Comparison of ENCODE assay signal across 9 cellular contexts in the genomic region with DNA sequence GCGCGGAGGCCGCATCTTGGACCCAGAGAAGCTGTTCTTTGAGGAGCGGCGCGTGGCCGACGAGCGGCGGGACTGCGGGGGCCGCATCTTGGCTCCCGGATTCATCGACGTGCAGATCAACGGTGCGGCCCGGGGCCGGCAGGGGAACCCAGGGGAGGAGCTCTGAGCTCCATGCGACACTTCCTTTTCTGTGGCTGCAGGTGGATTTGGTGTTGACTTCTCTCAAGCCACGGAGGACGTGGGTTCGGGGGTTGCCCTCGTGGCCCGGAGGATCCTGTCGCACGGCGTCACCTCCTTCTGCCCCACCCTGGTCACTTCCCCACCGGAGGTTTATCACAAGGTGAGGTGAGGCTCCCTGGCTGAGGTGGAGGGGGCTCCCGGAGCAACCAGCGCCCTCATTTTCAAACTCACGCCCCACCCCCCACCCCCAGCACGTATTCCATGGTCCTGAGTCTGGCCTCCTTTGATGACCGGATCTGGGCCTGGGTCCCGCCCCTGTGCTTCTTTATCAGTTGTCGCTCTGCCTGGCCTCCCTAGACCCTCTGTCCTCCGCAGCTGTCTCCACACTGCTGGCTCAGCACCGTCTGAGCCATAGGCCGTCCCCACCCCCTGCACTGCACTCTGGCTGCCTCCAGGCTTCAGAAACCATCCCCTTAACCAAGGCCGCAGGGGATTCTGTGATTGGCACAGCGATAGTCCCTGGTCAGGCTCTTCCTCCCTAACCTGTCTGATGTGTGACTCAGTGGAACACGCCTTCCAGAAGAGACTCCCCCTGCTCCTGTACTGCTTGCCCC. TPM values are rescaled to one million over a fixed set of nuclear protein-coding genes. Genes with fewer than 3 reads are reported as not detected.
DNase-seq lines count a peak whose midpoint lies in the region; ATAC-seq and TF ChIP-seq lines count a peak whose summit lies in the region.
"Had no signal": no experiment of that assay in that cellular context is flagged by ENCODE, and none has a peak within 500 bp of the region (broad histone marks: within the 10 kb centered on the region; RNA-seq: fewer than 3 reads in every experiment).

No MANE protein-coding gene starts in this region.

- WGBS in IMR-90 (ENCODE audit: extremely low coverage in 2 of 2, insufficient read length in 1 of 2), 2 experiments: 14% methylated on average over 19 of the region's 42 CpGs; no CpG with 5 or more reads in 1 of the 2 experiments
- 28% methylated on average over 30 of the region's 42 CpGs for WGBS in esophagus muscularis mucosa

- TF ChIP-seq POLR2A in IMR-90 (IDR thresholded peaks at IDR 0.05; ENCODE audit: low read depth, low read length) (no peak), esophagus muscularis mucosa (IDR thresholded peaks at IDR 0.05; ENCODE audit: low read depth) (no peak)

- H3K4me1 Mint-ChIP-seq in activated CD8-positive, alpha-beta T cell treated with anti-CD3 and anti-CD28 coated beads for 36 hours (ENCODE audit: low read depth): peaks cover 42% of the 10 kb centered on the region

- peaks cover 35% of the 10 kb centered on the region for H3K79me2 ChIP-seq in neural cell (replicated peaks; ENCODE audit: insufficient read depth, low read length)

- dilution Hi-C loops in IMR-90 (cut with HindIII; ENCODE audit: low sequenced_read_pairs, unreplicated experiment): no loop called here

- no peak overlapping the region for H3K18ac ChIP-seq in IMR-90 (ENCODE audit: low read depth, low read length)

- peak overlapping the region; percentile 69; the same call in 1 of the 2 replicates for H3K14ac ChIP-seq in IMR-90 (replicated peaks; ENCODE audit: low read depth, low read length)

- H3K4me3 ChIP-seq in GM08714 (ENCODE audit: low read length): peak overlapping the region; percentile 68; the same call in 1 of the 2 replicates
- peak overlapping the region; percentile 61 for H3K4me3 ChIP-seq in IMR-90 (ENCODE audit: insufficient read depth, low read depth, low read length)
- H3K4me3 ChIP-seq in esophagus muscularis mucosa: peak overlapping the region; percentile 65 to 87 (median 73)
- peak overlapping the region; percentile 73 for H3K4me3 ChIP-seq in neural cell (ENCODE audit: low read length)

- H2AK5ac ChIP-seq in IMR-90 (ENCODE audit: low read depth, low read length): peak overlapping the region; percentile 63; the same call in 1 of the 2 replicates

- TF ChIP-seq CTCF in IMR-90 (conservative IDR thresholded peaks at IDR 0.05; ENCODE audit: low read depth, low read length): no peak
- TF ChIP-seq CTCF in activated CD8-positive, alpha-beta T cell treated with anti-CD3 and anti-CD28 coated beads for 36 hours (IDR thresholded peaks at IDR 0.05): no peak
- TF ChIP-seq CTCF in esophagus muscularis mucosa (IDR thresholded peaks at IDR 0.05): no peak
- no peak for TF ChIP-seq CTCF in neural cell (IDR thresholded peaks at IDR 0.05; ENCODE audit: poor library complexity, severe bottlenecking)

- H3K79me1 ChIP-seq in IMR-90 (ENCODE audit: low read depth in 1 of 2, low read length in 2 of 2): peaks cover 20 to 63% of the 10 kb centered on the region in 2 experiments

- H3K27ac Mint-ChIP-seq in activated CD8-positive, alpha-beta T cell treated with anti-CD3 and anti-CD28 coated beads for 36 hours: peak overlapping the region; percentile 92

- POLR2A ChIA-PET in IMR-90 (lab: Charles Lee; ENCODE audit: unreplicated experiment): interaction anchor here (1.0 kb wide), 1 partner anchor 9 kb away, joined by 3 read pairs; no protein-coding TSS in a partner anchor
- POLR2A ChIA-PET in activated CD8-positive, alpha-beta T cell treated with anti-CD3 and anti-CD28 coated beads for 36 hours (lab: Charles Lee): interaction anchor here (0.6 to 6.2 kb wide), 8 partner anchors 8 to 556 kb away, joined by 3 to 67 read pairs (median 4); a partner anchor contains a TSS

- peak overlapping the region; percentile 83 for H3K4me3 Mint-ChIP-seq in activated CD8-positive, alpha-beta T cell treated with anti-CD3 and anti-CD28 coated beads for 36 hours

- H3K23ac ChIP-seq in IMR-90 (ENCODE audit: low read depth, low read length): 0 out of 2 replicates have a peak overlapping the region, but pooled peaks have one; percentile 66

- no peaks in the 10 kb centered on the region for H3F3A ChIP-seq in neural cell (ENCODE audit: insufficient read depth, low read length, poor library complexity, severe bottlenecking)

- ATAC-seq in IMR-90 (ENCODE audit: low read depth) (peak; percentile 13), HG02973 (IDR thresholded peaks at IDR 0.05; ENCODE audit: unreplicated experiment) (no peak), HG03175 (IDR thresholded peaks at IDR 0.05; ENCODE audit: unreplicated experiment) (no peak)
- ATAC-seq in activated CD8-positive, alpha-beta T cell treated with anti-CD3 and anti-CD28 coated beads for 36 hours: peak; percentile 54

- H3K9me3 Mint-ChIP-seq in activated CD8-positive, alpha-beta T cell treated with anti-CD3 and anti-CD28 coated beads for 36 hours: no peaks in the 10 kb centered on the region

- peaks cover 27% of the 10 kb centered on the region for H3K36me3 ChIP-seq in IMR-90 (ENCODE audit: control insufficient read depth, insufficient read depth, low read length)
- H3K36me3 ChIP-seq in esophagus muscularis mucosa: peaks cover 0 to 50% (median 45%) of the 10 kb centered on the region in 4 donors
- H3K36me3 ChIP-seq in neural cell (ENCODE audit: insufficient read depth, low read length): no peaks in the 10 kb centered on the region

- H3K4ac ChIP-seq in IMR-90 (ENCODE audit: low read depth, low read length): 0 out of 2 replicates have a peak overlapping the region, but pooled peaks have one; percentile 61

- 0 out of 2 replicates have a peak overlapping the region, but pooled peaks have one; percentile 6 for H3K56ac ChIP-seq in IMR-90 (ENCODE audit: extremely low read depth, insufficient read depth, low read length)

- H3K9ac ChIP-seq in IMR-90 (ENCODE audit: low read depth, low read length) (peak overlapping the region; percentile 73), neural cell (ENCODE audit: low read length) (peak overlapping the region; percentile 61)

- H3K4me1 ChIP-seq in IMR-90 (ENCODE audit: control insufficient read depth, insufficient read depth, low read length) (peaks cover 11% of the 10 kb centered on the region), esophagus muscularis mucosa (peaks cover 48 to 56% (median 54%) of the 10 kb centered on the region in 4 donors)

- H3K27me3 Mint-ChIP-seq in activated CD8-positive, alpha-beta T cell treated with anti-CD3 and anti-CD28 coated beads for 36 hours: no peaks in the 10 kb centered on the region

- no peak overlapping the region for H2BK15ac ChIP-seq in IMR-90 (ENCODE audit: low read depth, low read length)

- intact Hi-C loops in IMR-90 (cut with micrococcal nuclease): no loop called here
- intact Hi-C loops in activated CD8-positive, alpha-beta T cell treated with anti-CD3 and anti-CD28 coated beads for 36 hours (cut with micrococcal nuclease): no loop called here
- intact Hi-C loops in esophagus muscularis mucosa (cut with DNase I): no loop called here

- peak overlapping the region; percentile 75 for H2AFZ ChIP-seq in IMR-90 (replicated peaks; ENCODE audit: low read length, poor library complexity)
- no peak overlapping the region for H2AFZ ChIP-seq in neural cell (ENCODE audit: low read depth, low read length)

- H2BK120ac ChIP-seq in IMR-90 (ENCODE audit: low read depth, low read length): no peak overlapping the region

- H4K8ac ChIP-seq in IMR-90 (ENCODE audit: low read depth in 2 of 2, low read length in 2 of 2): peak overlapping the region; percentile 20 to 53; a peak in 2 of 4 replicates

- no peak overlapping the region for H2BK5ac ChIP-seq in IMR-90 (ENCODE audit: low read depth, low read length, poor library complexity, severe bottlenecking)

- TF ChIP-seq EP300 in esophagus muscularis mucosa (IDR thresholded peaks at IDR 0.05) (no peak), neural cell (conservative IDR thresholded peaks at IDR 0.05; ENCODE audit: poor library complexity, severe bottlenecking) (no peak)

- H3K27me3 ChIP-seq in IMR-90 (ENCODE audit: control insufficient read depth, insufficient read depth, low read length) (no peaks in the 10 kb centered on the region), esophagus muscularis mucosa (no peaks in the 10 kb centered on the region), neural cell (ENCODE audit: insufficient read depth, low read depth, low read length) (no peaks in the 10 kb centered on the region)

- peaks cover 18% of the 10 kb centered on the region for H3K36me3 Mint-ChIP-seq in activated CD8-positive, alpha-beta T cell treated with anti-CD3 and anti-CD28 coated beads for 36 hours (ENCODE audit: low read depth)

- H3K9me1 ChIP-seq in IMR-90 (ENCODE audit: insufficient read depth, low read length): peaks cover 14% of the 10 kb centered on the region

- BruUV-seq in IMR-90 (replicated peaks; lab: Mats Ljungman, UMichigan): no TSS peak

- in situ Hi-C loops in IMR-90 (cut with MboI; ENCODE audit: low sequenced_read_pairs): no loop called here

- no peak for DNase-seq in IMR-90
- peak; percentile 67 for DNase-seq in activated CD8-positive, alpha-beta T cell treated with anti-CD3 and anti-CD28 coated beads for 36 hours
- no peak for DNase-seq in esophagus muscularis mucosa (ENCODE audit: extremely low spot score)
- DNase-seq in hippocampal formation (lab: John Stamatoyannopoulos, UW): no peak

- H4K20me1 ChIP-seq in IMR-90 (ENCODE audit: insufficient read depth, low read length) (peaks cover 41% of the 10 kb centered on the region), neural cell (ENCODE audit: insufficient read depth) (peaks cover 29% of the 10 kb centered on the region)

- peak overlapping the region; percentile 98 for H3K4me2 ChIP-seq in IMR-90 (ENCODE audit: low read depth, low read length)
- peak overlapping the region; percentile 62 for H3K4me2 ChIP-seq in neural cell (ENCODE audit: low read length)

- CTCF ChIA-PET in IMR-90 (lab: Yijun Ruan, JAX): no interaction called here
- CTCF ChIA-PET in activated CD8-positive, alpha-beta T cell treated with anti-CD3 and anti-CD28 coated beads for 36 hours (lab: Charles Lee): interaction anchor here (1.1 to 1.4 kb wide), 3 partner anchors 12 to 92 kb away, joined by 3 to 4 read pairs (median 4); a partner anchor contains a TSS

- H2BK20ac ChIP-seq in IMR-90 (ENCODE audit: low read depth, low read length): no peak overlapping the region

- H4K91ac ChIP-seq in IMR-90 (ENCODE audit: insufficient read depth, low read depth, low read length): no peak overlapping the region

- 0 out of 2 replicates have a peak overlapping the region, but pooled peaks have one; percentile 24 for H4K5ac ChIP-seq in IMR-90 (ENCODE audit: low read depth, low read length)

- TF ChIP-seq RAD21 in IMR-90 (IDR thresholded peaks at IDR 0.05; ENCODE audit: low read length) (no peak), neural cell (conservative IDR thresholded peaks at IDR 0.05) (no peak)

- H3K9me3 ChIP-seq in IMR-90 (ENCODE audit: control insufficient read depth, insufficient read depth, low read length) (no peaks in the 10 kb centered on the region), esophagus muscularis mucosa (no peaks in the 10 kb centered on the region), neural cell (ENCODE audit: low read length) (no peaks in the 10 kb centered on the region)

- H3K9me2 ChIP-seq in neural cell (ENCODE audit: insufficient read depth, low read length): no peaks in the 10 kb centered on the region

- peak overlapping the region; percentile 53 for H3K27ac ChIP-seq in IMR-90 (ENCODE audit: insufficient read depth, low read length)
- H3K27ac ChIP-seq in esophagus muscularis mucosa (replicated peaks in 1 of 4): peak overlapping the region; percentile 92 to 100 (median 98)
- no peak overlapping the region for H3K27ac ChIP-seq in neural cell (ENCODE audit: low read length)

- peak overlapping the region; percentile 96 for H2AK9ac ChIP-seq in IMR-90 (replicated peaks; ENCODE audit: low read depth, low read length, poor library complexity)

RNA-seq across cellular contexts. Expression of a gene that starts 0.8 kb away (rescaled TPM):
- total RNA-seq in IMR-90 (2012; rRNA removed) (10.0 and 10.6 TPM in 2 replicates), esophagus muscularis mucosa (10 to 100 TPM; 20.0 to 33.2 (median 26.4) TPM)
- polyA plus RNA-seq in IMR-90 (2012; rRNA removed) (30.3 and 30.8 TPM in 2 replicates), neural cell (50.0 and 80.3 TPM in 2 replicates)
- polyA plus RNA-seq in IMR-90 (2012; cell fraction: cytosol; rRNA removed): 11.5 and 21.8 TPM in 2 replicates
- 189 and 533 TPM in 2 replicates for polyA plus RNA-seq in IMR-90 (2012; cell fraction: nucleus; rRNA removed; ENCODE audit: low replicate concordance)
- total RNA-seq in activated CD8-positive, alpha-beta T cell treated with anti-CD3 and anti-CD28 coated beads for 36 hours: 10 to 100 TPM; 28.2 to 29.0 TPM
- polyA minus RNA-seq in neural cell: 17.0 and 19.5 TPM in 2 replicates

RNA-seq across cellular contexts. Expression of a gene that starts 7.2 kb away (rescaled TPM):
- total RNA-seq in IMR-90 (2012; rRNA removed): 8.4 and 8.6 TPM in 2 replicates
- 107 and 108 TPM in 2 replicates for polyA plus RNA-seq in IMR-90 (2012; rRNA removed)
- 182 and 333 TPM in 2 replicates for polyA plus RNA-seq in IMR-90 (2012; cell fraction: cytosol; rRNA removed)
- polyA plus RNA-seq in IMR-90 (2012; cell fraction: nucleus; rRNA removed; ENCODE audit: low replicate concordance): 64.7 and 163 TPM in 2 replicates
- total RNA-seq in activated CD8-positive, alpha-beta T cell treated with anti-CD3 and anti-CD28 coated beads for 36 hours: 10 to 100 TPM; 85.9 to 88.6 TPM
- 10 to 100 TPM; 42.8 to 85.0 (median 69.0) TPM for total RNA-seq in esophagus muscularis mucosa
- polyA plus RNA-seq in neural cell: 89.7 and 100 TPM in 2 replicates
- polyA minus RNA-seq in neural cell: 42.8 and 46.3 TPM in 2 replicates

RNA-seq across cellular contexts. Expression of a gene that starts 10.2 kb away (rescaled TPM):
- total RNA-seq in IMR-90 (2012; rRNA removed): not detected in 2 replicates
- not detected in 2 replicates for polyA plus RNA-seq in IMR-90 (2012; rRNA removed)
- polyA plus RNA-seq in IMR-90 (2012; cell fraction: cytosol; rRNA removed): not detected in 2 replicates
- not detected in 2 replicates for polyA plus RNA-seq in IMR-90 (2012; cell fraction: nucleus; rRNA removed; ENCODE audit: low replicate concordance)
- not detected for total RNA-seq in activated CD8-positive, alpha-beta T cell treated with anti-CD3 and anti-CD28 coated beads for 36 hours
- not detected for total RNA-seq in esophagus muscularis mucosa
- 0.46 TPM in 1 of 2 replicates, not detected in the other for polyA plus RNA-seq in neural cell
- 0.97 and 1.6 TPM in 2 replicates for polyA minus RNA-seq in neural cell
- total RNA-seq: NCI-H460 had no signal

RNA-seq across cellular contexts. Expression of a gene that starts 16.8 kb away (rescaled TPM):
- 10.6 and 11.4 TPM in 2 replicates for total RNA-seq in IMR-90 (2012; rRNA removed)
- polyA plus RNA-seq in IMR-90 (2012; rRNA removed): 24.3 and 27.3 TPM in 2 replicates
- 10.6 and 12.5 TPM in 2 replicates for polyA plus RNA-seq in IMR-90 (2012; cell fraction: cytosol; rRNA removed)
- 33.2 and 64.5 TPM in 2 replicates for polyA plus RNA-seq in IMR-90 (2012; cell fraction: nucleus; rRNA removed; ENCODE audit: low replicate concordance)
- 10 to 100 TPM; 32.4 to 33.9 TPM for total RNA-seq in activated CD8-positive, alpha-beta T cell treated with anti-CD3 and anti-CD28 coated beads for 36 hours
- 10 to 100 TPM; 28.3 to 45.7 (median 35.0) TPM for total RNA-seq in esophagus muscularis mucosa
- polyA plus RNA-seq in neural cell: 18.6 and 20.1 TPM in 2 replicates
- 36.8 and 45.3 TPM in 2 replicates for polyA minus RNA-seq in neural cell

RNA-seq across cellular contexts. Expression of a gene that starts 46.1 kb away (rescaled TPM):
- total RNA-seq in IMR-90 (2012; rRNA removed) (7.5 and 8.6 TPM in 2 replicates), esophagus muscularis mucosa (10 to 100 TPM in 2 of 4 donors, 1 to 10 TPM in 2; 7.0 to 14.1 (median 11.5) TPM)
- polyA plus RNA-seq in IMR-90 (2012; rRNA removed) (13.4 and 16.2 TPM in 2 replicates), neural cell (27.1 and 30.1 TPM in 2 replicates)
- 6.5 and 11.7 TPM in 2 replicates for polyA plus RNA-seq in IMR-90 (2012; cell fraction: cytosol; rRNA removed)
- 28.4 and 53.0 TPM in 2 replicates for polyA plus RNA-seq in IMR-90 (2012; cell fraction: nucleus; rRNA removed; ENCODE audit: low replicate concordance)
- 10 to 100 TPM; 16.6 to 16.7 TPM for total RNA-seq in activated CD8-positive, alpha-beta T cell treated with anti-CD3 and anti-CD28 coated beads for 36 hours
- polyA minus RNA-seq in neural cell: 43.1 and 46.7 TPM in 2 replicates

Comparison
In these comparisons a context has a peak if more than half of its experiments do, and no peak if none do; other contexts are left out.
1. ATAC-seq: peak in IMR-90 (single experiment) and activated CD8-positive, alpha-beta T cell treated with anti-CD3 and anti-CD28 coated beads for 36 hours (single experiment); none in HG02973 (single experiment) and HG03175 (single experiment).
2. Peak in every context shown above with its lines, with median percentiles within 50 percentile points of each other: H3K4me3 ChIP-seq.